Comparison of ENCODE assay signal across 35 cellular contexts in genomic region chr12:88469136-88469535, GRCh38.
"Had no signal": no experiment of that assay in that cellular context is flagged by ENCODE, and none has a peak within 500 bp of the region (broad histone marks: within the 10 kb centered on the region; RNA-seq: fewer than 3 reads in every experiment).

No MANE protein-coding gene starts in this region.

- H3K4me1 Mint-ChIP-seq: activated CD4-positive, alpha-beta T cell treated with anti-CD3 and anti-CD28 coated beads for 36 hours; activated CD4-positive, alpha-beta T cell treated with anti-CD3 and anti-CD28 coated beads, Interleukin-2, amount 10 ng/mL, durations not matched to agents 24 days and 14 days; activated CD8-positive, alpha-beta memory T cell treated with anti-CD3 and anti-CD28 coated beads, Interleukin-2, amount 10 ng/mL, durations not matched to agents 7 days and 5 days; activated naive CD4-positive, alpha-beta T cell treated with anti-CD3 and anti-CD28 coated beads, Interleukin-2, amount 50 U/mL, for 24 hours; activated naive CD8-positive, alpha-beta T cell treated with anti-CD3 and anti-CD28 coated beads for 36 hours; activated naive CD8-positive, alpha-beta T cell treated with anti-CD3 and anti-CD28 coated beads, Interleukin-2, amount 50 U/mL, for 24 hours; central memory CD8-positive, alpha-beta T cell; T-helper 17 cell had no signal

- DNase-seq: activated CD4-positive, alpha-beta memory T cell treated with anti-CD3 and anti-CD28 coated beads for 36 hours; activated CD4-positive, alpha-beta T cell treated with anti-CD3 and anti-CD28 coated beads for 36 hours; activated CD4-positive, alpha-beta T cell treated with anti-CD3 and anti-CD28 coated beads, Interleukin-2, amount 10 ng/mL, durations not matched to agents 24 days and 14 days; activated CD4-positive, CD25-positive, alpha-beta regulatory T cell; activated CD4-positive, CD25-positive, alpha-beta regulatory T cell treated with anti-CD3 and anti-CD28 coated beads, Interleukin-2, amount 50 U/mL, for 72 hours; activated CD8-positive, alpha-beta memory T cell treated with anti-CD3 and anti-CD28 coated beads, Interleukin-2, amount 10 ng/mL, durations not matched to agents 7 days and 5 days; activated CD8-positive, alpha-beta memory T cell treated with anti-CD3 and anti-CD28 coated beads, Interleukin-2, amount 50 U/mL, for 4 hours; activated CD8-positive, alpha-beta T cell treated with anti-CD3 and anti-CD28 coated beads, Interleukin-2, amount 10 ng/mL, durations not matched to agents 7 days and 5 days; activated effector memory CD4-positive, alpha-beta T cell treated with anti-CD3 and anti-CD28 coated beads, Interleukin-2, amount 50 U/mL, for 16 hours; activated naive CD4-positive, alpha-beta T cell treated with anti-CD3 and anti-CD28 coated beads for 36 hours; activated naive CD8-positive, alpha-beta T cell treated with anti-CD3 and anti-CD28 coated beads for 36 hours; activated naive CD8-positive, alpha-beta T cell treated with anti-CD3 and anti-CD28 coated beads, Interleukin-2, amount 50 U/mL, for 24 hours; activated T-cell treated with anti-CD3 and anti-CD28 coated beads, Interleukin-2, amount 50 U/mL, for 1 hour; activated T-cell treated with anti-CD3 and anti-CD28 coated beads, Interleukin-2, amount 50 U/mL, for 48 hours; adrenal gland; cortex of kidney; dermis blood vessel endothelial cell; effector CD4-positive, alpha-beta T cell; effector memory CD8-positive, alpha-beta T cell; esophagus squamous epithelium; foreskin fibroblast; head of caudate nucleus; T-helper 1 cell; T-helper 17 cell; T1000 had no signal

- H3K36me3 Mint-ChIP-seq: activated CD4-positive, alpha-beta memory T cell treated with anti-CD3 and anti-CD28 coated beads for 36 hours; activated CD8-positive, alpha-beta memory T cell treated with anti-CD3 and anti-CD28 coated beads, Interleukin-2, amount 10 ng/mL, durations not matched to agents 7 days and 5 days; activated naive CD4-positive, alpha-beta T cell treated with anti-CD3 and anti-CD28 coated beads, Interleukin-2, amount 50 U/mL, for 24 hours; activated naive CD8-positive, alpha-beta T cell treated with anti-CD3 and anti-CD28 coated beads for 36 hours had no signal

- ATAC-seq: activated CD4-positive, alpha-beta T cell treated with anti-CD3 and anti-CD28 coated beads for 36 hours; activated CD8-positive, alpha-beta memory T cell treated with anti-CD3 and anti-CD28 coated beads, Interleukin-2, amount 10 ng/mL, durations not matched to agents 7 days and 5 days; activated CD8-positive, alpha-beta T cell treated with anti-CD3 and anti-CD28 coated beads, Interleukin-2, amount 10 ng/mL, durations not matched to agents 7 days and 5 days; activated naive CD8-positive, alpha-beta T cell treated with anti-CD3 and anti-CD28 coated beads, Interleukin-2, amount 50 U/mL, for 24 hours; effector memory CD8-positive, alpha-beta T cell; T-helper 17 cell had no signal

- H3K27me3 Mint-ChIP-seq: activated CD4-positive, alpha-beta memory T cell treated with anti-CD3 and anti-CD28 coated beads for 36 hours; activated CD4-positive, alpha-beta T cell treated with anti-CD3 and anti-CD28 coated beads, Interleukin-2, amount 10 ng/mL, durations not matched to agents 24 days and 14 days; activated CD8-positive, alpha-beta memory T cell treated with anti-CD3 and anti-CD28 coated beads, Interleukin-2, amount 10 ng/mL, durations not matched to agents 7 days and 5 days; activated naive CD4-positive, alpha-beta T cell treated with anti-CD3 and anti-CD28 coated beads, Interleukin-2, amount 50 U/mL, for 24 hours; activated naive CD8-positive, alpha-beta T cell treated with anti-CD3 and anti-CD28 coated beads for 36 hours; activated naive CD8-positive, alpha-beta T cell treated with anti-CD3 and anti-CD28 coated beads, Interleukin-2, amount 50 U/mL, for 24 hours; brain; central memory CD8-positive, alpha-beta T cell; effector memory CD8-positive, alpha-beta T cell; T-helper 17 cell had no signal

- H3K4me1 ChIP-seq: ascending aorta had no signal

- H3K27me3 ChIP-seq: adrenal gland, ascending aorta, breast epithelium, cardiac muscle cell, esophagus squamous epithelium had no signal

- H3K27ac Mint-ChIP-seq: activated CD4-positive, alpha-beta memory T cell treated with anti-CD3 and anti-CD28 coated beads for 36 hours; activated CD4-positive, alpha-beta T cell treated with anti-CD3 and anti-CD28 coated beads for 36 hours; activated CD4-positive, alpha-beta T cell treated with anti-CD3 and anti-CD28 coated beads, Interleukin-2, amount 10 ng/mL, durations not matched to agents 24 days and 14 days; activated CD8-positive, alpha-beta memory T cell treated with anti-CD3 and anti-CD28 coated beads, Interleukin-2, amount 10 ng/mL, durations not matched to agents 7 days and 5 days; activated CD8-positive, alpha-beta T cell treated with anti-CD3 and anti-CD28 coated beads, Interleukin-2, amount 10 ng/mL, durations not matched to agents 7 days and 5 days; activated naive CD4-positive, alpha-beta T cell treated with anti-CD3 and anti-CD28 coated beads for 36 hours; activated naive CD4-positive, alpha-beta T cell treated with anti-CD3 and anti-CD28 coated beads, Interleukin-2, amount 50 U/mL, for 24 hours; activated naive CD8-positive, alpha-beta T cell treated with anti-CD3 and anti-CD28 coated beads for 36 hours; activated naive CD8-positive, alpha-beta T cell treated with anti-CD3 and anti-CD28 coated beads, Interleukin-2, amount 50 U/mL, for 24 hours; activated T-helper 1 cell treated with anti-CD3 and anti-CD28 coated beads, Interleukin-12 subunit alpha, Interleukin-12 subunit beta, Interleukin-2, Interleukin-4 antibody, amounts not matched to agents 30 ng/mL and 10 ng/mL and 1 ng/mL, durations not matched to agents 14 hours and 24 hours and 36 hours; activated T-helper 2 cell treated with anti-CD3 and anti-CD28 coated beads, Interferon-gamma antibody, Interleukin-2, Interleukin-4, amounts not matched to agents 10 μg/mL and 5 μg/mL and 100 μg/mL, durations not matched to agents 14 hours and 24 hours and 36 hours; effector memory CD8-positive, alpha-beta T cell; T-helper 17 cell; T-helper 2 cell treated with Interferon-gamma antibody and Interleukin-4, amounts not matched to agents 5 μg/mL and 100 μg/mL, for 36 hours had no signal

- H3K9me3 ChIP-seq: adrenal gland, ascending aorta, breast epithelium, esophagus squamous epithelium had no signal

- H3K9me3 Mint-ChIP-seq: activated CD4-positive, alpha-beta memory T cell treated with anti-CD3 and anti-CD28 coated beads for 36 hours; activated naive CD4-positive, alpha-beta T cell treated with anti-CD3 and anti-CD28 coated beads, Interleukin-2, amount 50 U/mL, for 24 hours; activated T-helper 1 cell treated with anti-CD3 and anti-CD28 coated beads, Interleukin-12 subunit alpha, Interleukin-12 subunit beta, Interleukin-2, Interleukin-4 antibody, amounts not matched to agents 30 ng/mL and 10 ng/mL and 1 ng/mL, durations not matched to agents 14 hours and 24 hours and 36 hours; T-helper 2 cell treated with Interferon-gamma antibody and Interleukin-4, amounts not matched to agents 5 μg/mL and 100 μg/mL, for 36 hours had no signal

- H3K4me3 Mint-ChIP-seq: activated CD4-positive, alpha-beta memory T cell treated with anti-CD3 and anti-CD28 coated beads for 36 hours; activated CD4-positive, alpha-beta T cell treated with anti-CD3 and anti-CD28 coated beads for 36 hours; activated CD4-positive, alpha-beta T cell treated with anti-CD3 and anti-CD28 coated beads, Interleukin-2, amount 10 ng/mL, durations not matched to agents 24 days and 14 days; activated CD8-positive, alpha-beta memory T cell treated with anti-CD3 and anti-CD28 coated beads, Interleukin-2, amount 10 ng/mL, durations not matched to agents 7 days and 5 days; activated CD8-positive, alpha-beta T cell treated with anti-CD3 and anti-CD28 coated beads, Interleukin-2, amount 10 ng/mL, durations not matched to agents 7 days and 5 days; activated naive CD4-positive, alpha-beta T cell treated with anti-CD3 and anti-CD28 coated beads for 36 hours; activated naive CD4-positive, alpha-beta T cell treated with anti-CD3 and anti-CD28 coated beads, Interleukin-2, amount 50 U/mL, for 24 hours; activated naive CD8-positive, alpha-beta T cell treated with anti-CD3 and anti-CD28 coated beads for 36 hours; activated naive CD8-positive, alpha-beta T cell treated with anti-CD3 and anti-CD28 coated beads, Interleukin-2, amount 50 U/mL, for 24 hours; activated T-helper 1 cell treated with anti-CD3 and anti-CD28 coated beads, Interleukin-12 subunit alpha, Interleukin-12 subunit beta, Interleukin-2, Interleukin-4 antibody, amounts not matched to agents 30 ng/mL and 10 ng/mL and 1 ng/mL, durations not matched to agents 14 hours and 24 hours and 36 hours; brain; central memory CD8-positive, alpha-beta T cell; effector memory CD8-positive, alpha-beta T cell; T-helper 17 cell; T-helper 2 cell treated with Interferon-gamma antibody and Interleukin-4, amounts not matched to agents 5 μg/mL and 100 μg/mL, for 36 hours had no signal

- H3K27ac ChIP-seq: adrenal gland, ascending aorta, cardiac muscle cell, epithelial cell of prostate, esophagus squamous epithelium had no signal

- H3K36me3 ChIP-seq: adrenal gland, ascending aorta, breast epithelium, cardiac muscle cell, esophagus squamous epithelium had no signal

- H3K4me3 ChIP-seq: adrenal gland, ascending aorta, breast epithelium, cardiac muscle cell, esophagus squamous epithelium had no signal
